30 cellular contexts compared by ENCODE assay signal in genomic region chr1:41167688-41168087, GRCh38.
"Had no signal": no experiment of that assay in that cellular context is flagged by ENCODE, and none has a peak within 500 bp of the region (broad histone marks: within the 10 kb centered on the region; RNA-seq: fewer than 3 reads in every experiment).

No MANE protein-coding gene starts in this region.

- H3K36me3 Mint-ChIP-seq: stimulated activated effector memory CD8-positive, alpha-beta T cell treated with anti-CD3 and anti-CD28 coated beads, Interleukin-12 subunit alpha, Interleukin-12 subunit beta, amount 100 ng/mL, for 72 hours had no signal

- H3K36me3 ChIP-seq: lower lobe of right lung, pancreas, prostate gland, thoracic aorta, upper lobe of right lung had no signal

- H3K27me3 Mint-ChIP-seq: naive thymus-derived CD8-positive, alpha-beta T cell; stimulated activated naive CD8-positive, alpha-beta T cell treated with anti-CD3 and anti-CD28 coated beads, Interleukin-15, Interleukin-2, amounts not matched to agents 100 ng/mL and 50 ng/mL, for 24 hours had no signal

- H3K4me1 Mint-ChIP-seq: nephron; neural crest cell; stimulated activated effector memory CD8-positive, alpha-beta T cell treated with anti-CD3 and anti-CD28 coated beads, Interleukin-12 subunit alpha, Interleukin-12 subunit beta, amount 100 ng/mL, for 72 hours had no signal

- H3K9me3 ChIP-seq: pancreas, prostate gland, suprapubic skin, tibial artery had no signal

- H3K27me3 ChIP-seq: pancreas, sigmoid colon, spleen, suprapubic skin, tibial artery, upper lobe of right lung had no signal

- DNase-seq: kidney glomerular epithelial cell; left cardiac atrium; left ventricle myocardium superior; lower lobe of right lung; mammary epithelial cell; mesenchymal stem cell; naive thymus-derived CD8-positive, alpha-beta T cell; nucleus accumbens; pancreas; posterior cingulate gyrus; retina; right cardiac atrium; sigmoid colon; small intestine; spleen; stimulated activated CD4-positive, alpha-beta T cell treated with anti-CD3 and anti-CD28 coated beads, Interleukin-4, amount 100 ng/mL, for 24 hours; stimulated activated naive CD4-positive, alpha-beta T cell; tibial artery; trophoblast cell; upper lobe of right lung had no signal

- FAIRE-seq: keratinocyte, pancreas, urothelium cell line had no signal

- ATAC-seq: left cardiac atrium; left lobe of liver; left ventricle myocardium superior; lower lobe of right lung; naive thymus-derived CD8-positive, alpha-beta T cell; pancreas; right cardiac atrium; stimulated activated effector memory CD8-positive, alpha-beta T cell treated with anti-CD3 and anti-CD28 coated beads, Interleukin-12 subunit alpha, Interleukin-12 subunit beta, amount 100 ng/mL, for 72 hours; upper lobe of right lung had no signal

- H3K4me3 ChIP-seq: lower lobe of right lung, pancreas, prostate gland, sigmoid colon, spleen, suprapubic skin, thoracic aorta, tibial artery, upper lobe of right lung had no signal

- H3K4me1 ChIP-seq: lower lobe of right lung, prostate gland, sigmoid colon, suprapubic skin, tibial artery, upper lobe of right lung had no signal

- H3K4me3 Mint-ChIP-seq: naive thymus-derived CD8-positive, alpha-beta T cell; nephron; neural crest cell; stimulated activated effector memory CD8-positive, alpha-beta T cell treated with anti-CD3 and anti-CD28 coated beads, Interleukin-12 subunit alpha, Interleukin-12 subunit beta, amount 100 ng/mL, for 72 hours; stimulated activated naive CD8-positive, alpha-beta T cell treated with anti-CD3 and anti-CD28 coated beads, Interleukin-15, Interleukin-2, amounts not matched to agents 100 ng/mL and 50 ng/mL, for 24 hours had no signal

- H3K27ac Mint-ChIP-seq: naive thymus-derived CD8-positive, alpha-beta T cell; nephron; stimulated activated effector memory CD8-positive, alpha-beta T cell treated with anti-CD3 and anti-CD28 coated beads, Interleukin-12 subunit alpha, Interleukin-12 subunit beta, amount 100 ng/mL, for 72 hours; stimulated activated naive CD8-positive, alpha-beta T cell treated with anti-CD3 and anti-CD28 coated beads, Interleukin-15, Interleukin-2, amounts not matched to agents 100 ng/mL and 50 ng/mL, for 24 hours had no signal

- H3K27ac ChIP-seq: lower lobe of right lung, pancreas, prostate gland, sigmoid colon, spleen, suprapubic skin, thoracic aorta, tibial artery, upper lobe of right lung had no signal
